25 cellular contexts compared by ENCODE assay signal in genomic region chr1:70336050-70336449, GRCh38. TPM values are rescaled to one million over a fixed set of nuclear protein-coding genes. Genes with fewer than 3 reads are reported as not detected.
DNase-seq lines count a peak whose midpoint lies in the region; ATAC-seq, FAIRE-seq and TF ChIP-seq lines count a peak whose summit lies in the region.
"Had no signal": no experiment of that assay in that cellular context is flagged by ENCODE, and none has a peak within 500 bp of the region (broad histone marks: within the 10 kb centered on the region; RNA-seq: fewer than 3 reads in every experiment).

No MANE protein-coding gene starts in this region.

- no peaks in the 10 kb centered on the region for H4K20me1 ChIP-seq in HepG2 (ENCODE audit: insufficient read depth, low read length)

- H3K4me2 ChIP-seq in HepG2 (ENCODE audit: low read depth, low read length) (no peak overlapping the region), trophoblast cell (ENCODE audit: low read length) (no peak overlapping the region)
- H3K4me2 ChIP-seq: BLaER1 had no signal

- H3K27me3 ChIP-seq in HepG2 (ENCODE audit: control insufficient read depth in 1 of 2, insufficient read depth in 2 of 2, low read length in 2 of 2) (no peaks in the 10 kb centered on the region), right lobe of liver (no peaks in the 10 kb centered on the region), pancreas (no peaks in the 10 kb centered on the region), trophoblast cell (ENCODE audit: insufficient read depth, low read length) (no peaks in the 10 kb centered on the region)
- H3K27me3 ChIP-seq: BE2C, BLaER1 had no signal

- peaks cover 17% of the 10 kb centered on the region for H3K79me2 ChIP-seq in HepG2 (ENCODE audit: insufficient read depth, low read length)
- H3K79me2 ChIP-seq in trophoblast cell (ENCODE audit: control insufficient read depth, insufficient read depth, low read length, poor library complexity): no peaks in the 10 kb centered on the region

- no peak overlapping the region for H3K4ac ChIP-seq in trophoblast cell (ENCODE audit: low read depth, low read length)

- H4K91ac ChIP-seq in trophoblast cell (ENCODE audit: low read depth, low read length): no peak overlapping the region

- TF ChIP-seq EP300 in HepG2 (IDR thresholded peaks at IDR 0.05; ENCODE audit: low read depth in 2 of 2, low read length in 2 of 2) (no peak), HepG2 (CRISPR knock-in tag; IDR thresholded peaks at IDR 0.05; ENCODE audit: borderline replicate concordance) (no peak)

- POLR2A ChIA-PET in HepG2 (lab: Yijun Ruan, JAX): no interaction called here

- FAIRE-seq in HepG2 (lab: Jason Lieb, UNC): no peak
- peak; percentile 23 for FAIRE-seq in pancreas (lab: Jason Lieb, UNC)
- FAIRE-seq: GM12878, GM12892, GM18507 had no signal

- H3K9ac ChIP-seq in HepG2 (ENCODE audit: insufficient read depth, low read depth, low read length) (no peak overlapping the region), SK-N-MC (ENCODE audit: insufficient read length) (no peak overlapping the region), trophoblast cell (ENCODE audit: low read length) (no peak overlapping the region)
- H3K9ac ChIP-seq: BLaER1 had no signal

- intact Hi-C loops in HepG2 (cut with micrococcal nuclease; ENCODE audit: unreplicated experiment): no loop called here
- intact Hi-C loops in right lobe of liver (cut with DNase I): no loop called here
- intact Hi-C loops in pancreas (cut with DNase I): no loop called here

- H2BK12ac ChIP-seq in trophoblast cell (ENCODE audit: low read length): no peak overlapping the region

- H2AK5ac ChIP-seq in trophoblast cell (ENCODE audit: low read length): no peak overlapping the region

- H3K4me3 ChIP-seq in HepG2 (replicated peaks in 1 of 3; ENCODE audit: insufficient read depth in 1 of 3, low read depth in 2 of 3, low read length in 3 of 3) (no peak overlapping the region), right lobe of liver (no peak overlapping the region), SK-N-MC (no peak overlapping the region), pancreas (no peak overlapping the region), trophoblast cell (ENCODE audit: low read depth, low read length) (no peak overlapping the region)
- H3K4me3 ChIP-seq: BLaER1, GM12878 had no signal

- TF ChIP-seq RAD21 in HepG2 (CRISPR knock-in tag; IDR thresholded peaks at IDR 0.05): no peak

- no peak for ATAC-seq in HepG2
- ATAC-seq in right lobe of liver: no peak
- ATAC-seq in pancreas: no peak
- ATAC-seq: GM12878 had no signal

- H3K23ac ChIP-seq in trophoblast cell (ENCODE audit: low read length): no peak overlapping the region

- H3K9me3 ChIP-seq in HepG2 (ENCODE audit: low read length) (no peaks in the 10 kb centered on the region), right lobe of liver (no peaks in the 10 kb centered on the region), SK-N-MC (ENCODE audit: low read depth, low read length) (no peaks in the 10 kb centered on the region), pancreas (peaks cover 0 to 3% (median 0%) of the 10 kb centered on the region in 4 donors), trophoblast cell (ENCODE audit: insufficient read depth, low read depth, low read length) (no peaks in the 10 kb centered on the region)
- H3K9me3 ChIP-seq: BE2C, BLaER1 had no signal

- DNase-seq in HepG2 (ENCODE audit: low spot score): no peak
- no peak for DNase-seq in right lobe of liver
- no peak for DNase-seq in SK-N-MC (ENCODE audit: low read depth, low spot score)
- no peak for DNase-seq in pancreas
- no peak for DNase-seq in trophoblast cell
- DNase-seq in cerebellar cortex (ENCODE audit: low spot score): no peak
- DNase-seq: ACHN; BE2C; C1 segment of cervical spinal cord; CD4-positive, alpha-beta memory T cell; CD4-positive, CD25-positive, alpha-beta regulatory T cell; CD8-positive, alpha-beta memory T cell; COR-L47; DMS 273 treated with DMSO at 0.1 percent for 48 hours; DMS153; DMS53; DMS79; DND-41; EL; GDM1 had no signal

- no peak for TF ChIP-seq POLR2A in HepG2 (IDR thresholded peaks at IDR 0.05; ENCODE audit: insufficient read depth in 1 of 2, low read depth in 2 of 2, low read length in 2 of 2)
- no peak for TF ChIP-seq POLR2A in right lobe of liver (IDR thresholded peaks at IDR 0.05)

- no peak overlapping the region for H3K18ac ChIP-seq in trophoblast cell (ENCODE audit: low read length)

- H3K79me1 ChIP-seq in trophoblast cell (ENCODE audit: low read length): no peaks in the 10 kb centered on the region

- H2BK5ac ChIP-seq in trophoblast cell (ENCODE audit: low read depth, low read length, poor library complexity): no peak overlapping the region

- in situ Hi-C loops in HepG2 (cut with HindIII; ENCODE audit: extremely low pct_ligation_motif_present, low pct_unique_long_range_greater_than_20kb): no loop called here

- H3K14ac ChIP-seq in trophoblast cell (ENCODE audit: low read length): no peak overlapping the region

- peaks cover 6% of the 10 kb centered on the region for H3K4me1 ChIP-seq in HepG2 (ENCODE audit: insufficient read depth, low read length)
- no peaks in the 10 kb centered on the region for H3K4me1 ChIP-seq in right lobe of liver
- H3K4me1 ChIP-seq in pancreas: peaks cover 0 to 10% (median 8%) of the 10 kb centered on the region in 3 donors
- no peaks in the 10 kb centered on the region for H3K4me1 ChIP-seq in trophoblast cell (ENCODE audit: control insufficient read depth in 1 of 2, insufficient read depth in 2 of 2, low read length in 2 of 2)
- H3K4me1 ChIP-seq: BE2C, BLaER1 had no signal

- TF ChIP-seq CTCF in HepG2 (CRISPR knock-in tag; IDR thresholded peaks at IDR 0.05) (no peak), right lobe of liver (IDR thresholded peaks at IDR 0.05) (no peak), pancreas (IDR thresholded peaks at IDR 0.05) (no peak)

- no TSS peak for BruUV-seq in HepG2 (replicated peaks; lab: Mats Ljungman, UMichigan)

- no peak overlapping the region for H2BK120ac ChIP-seq in trophoblast cell (ENCODE audit: insufficient read depth, low read length, poor library complexity)

- no peak overlapping the region for H4K8ac ChIP-seq in trophoblast cell (ENCODE audit: low read depth, low read length)

- no peak overlapping the region for H4K12ac ChIP-seq in trophoblast cell (ENCODE audit: low read depth, low read length)

- peaks cover 4 to 14% of the 10 kb centered on the region in 2 experiments; a peak in 2 of 5 replicates for H3K36me3 ChIP-seq in HepG2 (replicated peaks in 1 of 2; ENCODE audit: control insufficient read depth in 1 of 2, insufficient read depth in 2 of 2, low read length in 2 of 2)
- H3K36me3 ChIP-seq in right lobe of liver: no peaks in the 10 kb centered on the region
- H3K36me3 ChIP-seq in SK-N-MC (ENCODE audit: insufficient read depth, low read length): peaks cover 29% of the 10 kb centered on the region
- no peaks in the 10 kb centered on the region for H3K36me3 ChIP-seq in pancreas
- peaks cover 8 to 13% of the 10 kb centered on the region in 2 experiments for H3K36me3 ChIP-seq in trophoblast cell (ENCODE audit: control insufficient read depth in 1 of 2, insufficient read depth in 2 of 2, low read length in 2 of 2)
- H3K36me3 ChIP-seq: BE2C had no signal

- no peak overlapping the region for H2AFZ ChIP-seq in HepG2 (ENCODE audit: low read length)
- H2AFZ ChIP-seq in trophoblast cell (ENCODE audit: insufficient read depth, low read length, poor library complexity): no peak overlapping the region

- H3K27ac ChIP-seq in HepG2 (ENCODE audit: extremely low read length, insufficient read depth, low read length): no peak overlapping the region
- no peak overlapping the region for H3K27ac ChIP-seq in right lobe of liver
- H3K27ac ChIP-seq in SK-N-MC: peak overlapping the region; percentile 61; the same call in 1 of the 2 replicates
- no peak overlapping the region for H3K27ac ChIP-seq in pancreas
- H3K27ac ChIP-seq in trophoblast cell (ENCODE audit: low read depth, low read length): no peak overlapping the region
- H3K27ac ChIP-seq: 22Rv1, BLaER1 had no signal

- CTCF ChIA-PET in HepG2 (lab: Yijun Ruan, JAX; ENCODE audit: low intra/inter-chr PET ratio, low total read pairs): no interaction called here

TF ChIP-seq in HepG2, 621 proteins besides CTCF, POLR2A, EP300 and RAD21 (continues in another document):
- no peak for TF ChIP-seq ZSCAN20 (CRISPR knock-in tag; IDR thresholded peaks at IDR 0.05; ENCODE audit: borderline replicate concordance)
- no peak for TF ChIP-seq RARA (CRISPR knock-in tag; IDR thresholded peaks at IDR 0.05)
- peak; percentile 77 to 84 for TF ChIP-seq MAFK (conservative IDR thresholded peaks at IDR 0.05 in 1 of 2, IDR thresholded peaks at IDR 0.05 in 1 of 2; ENCODE audit: low read length in 2 of 2)

RNA-seq across cellular contexts. Expression of gene ANKRD13C, which starts 18.5 kb away (rescaled TPM):
- total RNA-seq in HepG2 (2016; rRNA removed; fragmentation: Illumina TruSeq; extraction: Trizol) (17.6 and 18.8 TPM in 2 replicates), right lobe of liver (1 to 10 TPM; 6.4 to 8.9 (median 7.3) TPM), pancreas (10 to 100 TPM in 2 of 6 donors, 1 to 10 TPM in 4; 6.5 to 13.0 (median 8.7) TPM)
- total RNA-seq in HepG2 (2016; cell fraction: cytosol; rRNA removed; fragmentation: Illumina TruSeq; extraction: Trizol; ENCODE audit: low read depth): 62.2 and 62.6 TPM in 2 replicates
- total RNA-seq in HepG2 (2016; cell fraction: insoluble cytoplasmic fraction; rRNA removed; fragmentation: Illumina TruSeq; extraction: Trizol): 16.1 and 18.3 TPM in 2 replicates
- 23.5 and 24.6 TPM in 2 replicates for total RNA-seq in HepG2 (2016; cell fraction: membrane; rRNA removed; fragmentation: Illumina TruSeq; extraction: Trizol)
- total RNA-seq in HepG2 (2016; cell fraction: nucleus; rRNA removed; fragmentation: Illumina TruSeq; extraction: Trizol): 18.4 and 21.6 TPM in 2 replicates
- polyA plus RNA-seq in HepG2 (2011; rRNA removed) (5.3 and 6.2 TPM in 2 replicates), pancreas (1 to 10 TPM; 4.6 to 7.6 TPM)
- 3.4 and 3.7 TPM in 2 replicates for polyA plus RNA-seq in HepG2 (2011; cell fraction: cytosol; rRNA removed)
- polyA plus RNA-seq in HepG2 (2011; cell fraction: nucleus; rRNA removed): 9.3 and 9.6 TPM in 2 replicates
- 8.0 and 8.8 TPM in 2 replicates for polyA plus RNA-seq in HepG2 (2012)
- polyA plus RNA-seq in HepG2 (2016; cell fraction: cytosol; fragmentation: Illumina TruSeq; extraction: Trizol; ENCODE audit: low read depth): 1.6 and 2.2 TPM in 2 replicates
- 17.0 and 17.6 TPM in 2 replicates for polyA plus RNA-seq in HepG2 (2016; cell fraction: insoluble cytoplasmic fraction; fragmentation: Illumina TruSeq; extraction: Trizol; ENCODE audit: low read depth)
- 7.0 TPM in 2 replicates for polyA plus RNA-seq in HepG2 (2016; cell fraction: membrane; fragmentation: Illumina TruSeq; extraction: Trizol; ENCODE audit: low read depth)
- 14.0 and 20.5 TPM in 2 replicates for polyA plus RNA-seq in HepG2 (2016; cell fraction: nucleus; fragmentation: Illumina TruSeq; extraction: Trizol; ENCODE audit: insufficient read depth, low read depth)
- 10.5 and 13.4 TPM in 2 replicates for polyA minus RNA-seq in HepG2 (2011; rRNA and poly(A)+ RNA removed; ENCODE audit: low replicate concordance)
- 8.9 and 9.1 TPM in 2 replicates for polyA minus RNA-seq in HepG2 (2011; cell fraction: cytosol; rRNA and poly(A)+ RNA removed)
- polyA minus RNA-seq in HepG2 (2011; cell fraction: nucleus; rRNA and poly(A)+ RNA removed): 42.4 and 46.0 TPM in 2 replicates
- polyA plus RNA-seq in trophoblast cell (2013): 19.2 and 19.5 TPM in 2 replicates
